In genomic region chr12:71755146-71755892, GRCh38 we compare ENCODE assay signal across 8 cellular contexts. TPM values are rescaled to one million over a fixed set of nuclear protein-coding genes. Genes with fewer than 3 reads are reported as not detected.
DNase-seq lines count a peak whose midpoint lies in the region; ATAC-seq and TF ChIP-seq lines count a peak whose summit lies in the region.

No MANE protein-coding gene starts in this region.

- H3K27ac Mint-ChIP-seq in naive thymus-derived CD8-positive, alpha-beta T cell: peak overlapping the region; percentile 94 to 98 (median 98)
- H3K27ac Mint-ChIP-seq in stimulated activated naive B cell treated with anti-CD40 and anti-IgM and Interleukin-4, amounts not matched to agents 10 μg/mL and 1 μg/mL and 100 μg/mL, for 72 hours: peak overlapping the region; percentile 98

- peaks cover 16 to 56% (median 46%) of the 10 kb centered on the region in 4 donors for H3K4me1 Mint-ChIP-seq in naive thymus-derived CD8-positive, alpha-beta T cell
- peaks cover 6 to 36% of the 10 kb centered on the region in 2 donors for H3K4me1 Mint-ChIP-seq in stimulated activated naive B cell treated with anti-CD40 and anti-IgM and Interleukin-4, amounts not matched to agents 10 μg/mL and 1 μg/mL and 100 μg/mL, for 72 hours

- peak overlapping the region; percentile 88 to 96 (median 94) for H3K4me3 Mint-ChIP-seq in naive thymus-derived CD8-positive, alpha-beta T cell
- H3K4me3 Mint-ChIP-seq in stimulated activated naive B cell treated with anti-CD40 and anti-IgM and Interleukin-4, amounts not matched to agents 10 μg/mL and 1 μg/mL and 100 μg/mL, for 72 hours: peak overlapping the region; percentile 83 to 90

- peak overlapping the region; percentile 85 for H3K4me3 ChIP-seq in NB4 (ENCODE audit: low read depth, low read length)

- peaks cover 0 to 8% (median 0%) of the 10 kb centered on the region in 5 donors for H3K27me3 Mint-ChIP-seq in naive thymus-derived CD8-positive, alpha-beta T cell
- H3K27me3 Mint-ChIP-seq in stimulated activated naive B cell treated with anti-CD40 and anti-IgM and Interleukin-4, amounts not matched to agents 10 μg/mL and 1 μg/mL and 100 μg/mL, for 72 hours: no peaks in the 10 kb centered on the region

- H3K9me3 Mint-ChIP-seq in naive thymus-derived CD8-positive, alpha-beta T cell: peaks cover 0 to 24% (median 18%) of the 10 kb centered on the region in 9 donors
- H3K9me3 Mint-ChIP-seq in stimulated activated naive B cell treated with anti-CD40 and anti-IgM and Interleukin-4, amounts not matched to agents 10 μg/mL and 1 μg/mL and 100 μg/mL, for 72 hours: peaks cover 0 to 7% of the 10 kb centered on the region in 2 donors

- ATAC-seq in HG02588 (IDR thresholded peaks at IDR 0.05; ENCODE audit: unreplicated experiment): peak; percentile 57
- peak; percentile 54 for ATAC-seq in esophagus mucosa
- peak; percentile 35 to 63 for ATAC-seq in naive thymus-derived CD8-positive, alpha-beta T cell
- ATAC-seq in stimulated activated naive B cell treated with anti-CD40 and anti-IgM and Interleukin-4, amounts not matched to agents 10 μg/mL and 1 μg/mL and 100 μg/mL, for 72 hours (replicated peaks): peak; percentile 81 to 84

- peaks cover 24 to 39% (median 32%) of the 10 kb centered on the region in 3 donors for H3K36me3 Mint-ChIP-seq in naive thymus-derived CD8-positive, alpha-beta T cell
- peaks cover 32 to 44% of the 10 kb centered on the region in 2 donors for H3K36me3 Mint-ChIP-seq in stimulated activated naive B cell treated with anti-CD40 and anti-IgM and Interleukin-4, amounts not matched to agents 10 μg/mL and 1 μg/mL and 100 μg/mL, for 72 hours

- POLR2A ChIA-PET in naive thymus-derived CD8-positive, alpha-beta T cell (lab: Charles Lee): interaction anchor here (0.7 to 4.7 kb wide), 4 partner anchors 69 to 95 kb away, joined by 3 to 39 read pairs (median 23); partner anchors contain the start of genes TBC1D15, THAP2, TMEM19 and ZFC3H1

- DNase-seq in DMS 273 (lab: John Stamatoyannopoulos, UW; ENCODE audit: unreplicated experiment): peak; percentile 57
- DNase-seq in DMS 273 treated with DMSO at 0.1 percent for 48 hours (lab: John Stamatoyannopoulos, UW): no peak
- DNase-seq in NB4 (ENCODE audit: low read depth): peak; percentile 63
- peak; percentile 43 for DNase-seq in activated T-cell treated with anti-CD3 and anti-CD28 coated beads for 24 hours (ENCODE audit: low read depth)
- peak; percentile 35 to 73 (median 61) for DNase-seq in naive thymus-derived CD8-positive, alpha-beta T cell
- peak; percentile 87 for DNase-seq in stimulated activated naive B cell treated with anti-CD40 and anti-IgM and Interleukin-4, amounts not matched to agents 10 μg/mL and 1 μg/mL and 100 μg/mL, for 72 hours

- no peak for TF ChIP-seq CTCF in NB4 (IDR thresholded peaks at IDR 0.05; ENCODE audit: low read depth, low read length)

- no peak for TF ChIP-seq POLR2A in NB4 (IDR thresholded peaks at IDR 0.05; ENCODE audit: extremely low read depth, insufficient read length)

RNA-seq across cellular contexts. Expression of gene RAB21, which starts 0.7 kb away (rescaled TPM):
- 60.7 TPM for total RNA-seq in esophagus mucosa
- total RNA-seq in naive thymus-derived CD8-positive, alpha-beta T cell: 10 to 100 TPM; 73.9 to 88.5 TPM
- 10 to 100 TPM; 22.3 to 41.0 (median 34.7) TPM for polyA plus RNA-seq in naive thymus-derived CD8-positive, alpha-beta T cell
